Comparison of ENCODE assay signal across 10 cellular contexts in genomic region chr1:151944859-151945575, GRCh38. TPM values are rescaled to one million over a fixed set of nuclear protein-coding genes. Genes with fewer than 3 reads are reported as not detected.
A peak's percentile ranks its signal among the peaks of the same experiment; 100 is the strongest.
DNase-seq lines count a peak whose midpoint lies in the region; ATAC-seq and TF ChIP-seq lines count a peak whose summit lies in the region.
"Had no signal": no experiment of that assay in that cellular context is flagged by ENCODE, and none has a peak within 500 bp of the region (broad histone marks: within the 10 kb centered on the region; RNA-seq: fewer than 3 reads in every experiment).

No MANE protein-coding gene starts in this region.

- peak; percentile 6 for DNase-seq in Daoy (ENCODE audit: low read depth)
- DNase-seq in Peyer's patch = no peak
- DNase-seq in esophagus muscularis mucosa (ENCODE audit: extremely low spot score) = peak; percentile 55
- no peak for DNase-seq in gastrocnemius medialis
- no peak for DNase-seq in COR-L47 (lab: John Stamatoyannopoulos, UW)
- no peak for DNase-seq in dorsolateral prefrontal cortex
- DNase-seq in erythroblast (lab: John Stamatoyannopoulos, UW) = no peak

- no peaks in the 10 kb centered on the region for H3K9me3 ChIP-seq in Peyer's patch
- H3K9me3 ChIP-seq in esophagus muscularis mucosa = no peaks in the 10 kb centered on the region
- H3K9me3 ChIP-seq in gastrocnemius medialis = no peaks in the 10 kb centered on the region

- intact Hi-C loops in esophagus muscularis mucosa (cut with DNase I) (no loop called here), gastrocnemius medialis (cut with DNase I; ENCODE audit: low total_unique reads) (loop anchor here (5.0 kb wide), 1 partner anchor 47 kb away; the partner anchor contains the start of gene S100A10), dorsolateral prefrontal cortex (cut with DNase I) (no loop called here)

- in situ Hi-C loops in gastrocnemius medialis (cut with MboI; ENCODE audit: low sequenced_read_pairs in 4 of 4) = no loop called here

- TF ChIP-seq POLR2A in Peyer's patch (IDR thresholded peaks at IDR 0.05) = no peak
- no peak for TF ChIP-seq POLR2A in esophagus muscularis mucosa (IDR thresholded peaks at IDR 0.05; ENCODE audit: low read depth)
- no peak for TF ChIP-seq POLR2A in gastrocnemius medialis (IDR thresholded peaks at IDR 0.05)
- no peak for TF ChIP-seq POLR2A in erythroblast (IDR thresholded peaks at IDR 0.05; ENCODE audit: low read length)

- H3K36me3 ChIP-seq in Peyer's patch = no peaks in the 10 kb centered on the region
- no peaks in the 10 kb centered on the region for H3K36me3 ChIP-seq in esophagus muscularis mucosa
- H3K36me3 ChIP-seq in gastrocnemius medialis = no peaks in the 10 kb centered on the region
- H3K36me3 ChIP-seq: cardiac muscle cell had no signal

- H3K27ac ChIP-seq in Peyer's patch = peak overlapping the region; percentile 7 to 71 (median 61)
- peak overlapping the region; percentile 74 to 84 (median 79) for H3K27ac ChIP-seq in esophagus muscularis mucosa (replicated peaks in 1 of 4)
- peak overlapping the region; percentile 47 to 70 (median 66) for H3K27ac ChIP-seq in gastrocnemius medialis
- H3K27ac ChIP-seq in dorsolateral prefrontal cortex = no peak overlapping the region
- H3K27ac ChIP-seq: cardiac muscle cell had no signal

- H3K27me3 ChIP-seq in Peyer's patch = no peaks in the 10 kb centered on the region
- no peaks in the 10 kb centered on the region for H3K27me3 ChIP-seq in esophagus muscularis mucosa
- peaks cover 0 to 2% (median 0%) of the 10 kb centered on the region in 3 donors for H3K27me3 ChIP-seq in gastrocnemius medialis
- H3K27me3 ChIP-seq in dorsolateral prefrontal cortex = peaks cover 0 to 8% (median 0%) of the 10 kb centered on the region in 45 donors
- H3K27me3 ChIP-seq: cardiac muscle cell had no signal

- H3K4me1 ChIP-seq in Peyer's patch (peaks cover 0 to 49% (median 5%) of the 10 kb centered on the region in 4 donors), esophagus muscularis mucosa (peaks cover 56 to 77% (median 71%) of the 10 kb centered on the region in 4 donors), gastrocnemius medialis (peaks cover 8 to 13% of the 10 kb centered on the region in 2 donors)

- TF ChIP-seq EP300 in esophagus muscularis mucosa (IDR thresholded peaks at IDR 0.05) = no peak

- no peak for ATAC-seq in gastrocnemius medialis
- ATAC-seq in GM21526 (IDR thresholded peaks at IDR 0.05; ENCODE audit: low FRiP score, unreplicated experiment) = no peak

- TF ChIP-seq CTCF in Peyer's patch (IDR thresholded peaks at IDR 0.05) (no peak), esophagus muscularis mucosa (IDR thresholded peaks at IDR 0.05) (no peak), gastrocnemius medialis (IDR thresholded peaks at IDR 0.05 in 4 of 5, conservative IDR thresholded peaks at IDR 0.05 in 1 of 5) (no peak), dorsolateral prefrontal cortex (IDR thresholded peaks at IDR 0.05 in 54 of 56, conservative IDR thresholded peaks at IDR 0.05 in 2 of 56; ENCODE audit: low read depth in 1 of 56, partially characterized antibody in 56 of 56) (no peak)

- no peak overlapping the region for H3K4me3 ChIP-seq in Peyer's patch
- peak overlapping the region in 1 of 4 donors; percentile 12 for H3K4me3 ChIP-seq in esophagus muscularis mucosa
- no peak overlapping the region for H3K4me3 ChIP-seq in gastrocnemius medialis
- H3K4me3 ChIP-seq in dorsolateral prefrontal cortex = no peak overlapping the region
- H3K4me3 ChIP-seq: cardiac muscle cell had no signal

- 60% methylated on average over 3 of the region's 3 CpGs for WGBS in esophagus muscularis mucosa

RNA-seq across cellular contexts. Expression of gene THEM4, which starts 35.7 kb away (rescaled TPM):
- total RNA-seq in Daoy (2014; rRNA removed; shearing (Covaris generic)) = 15.1 and 31.0 TPM in 2 replicates
- 10 to 100 TPM in 3 of 4 donors, 1 to 10 TPM in 1; 9.1 to 45.2 (median 14.6) TPM for total RNA-seq in Peyer's patch
- 10 to 100 TPM; 13.2 to 15.7 (median 14.3) TPM for total RNA-seq in esophagus muscularis mucosa
- total RNA-seq in gastrocnemius medialis = 10 to 100 TPM in 1 of 4 donors, 1 to 10 TPM in 3; 7.7 to 21.8 (median 9.6) TPM
- total RNA-seq in dorsolateral prefrontal cortex = 10 to 100 TPM; 13.3 to 34.9 (median 24.2) TPM
- total RNA-seq: G401 had no signal

RNA-seq across cellular contexts. Expression of gene S100A10, which starts 48.6 kb away (rescaled TPM):
- 68.5 and 77.3 TPM in 2 replicates for total RNA-seq in Daoy (2014; rRNA removed; shearing (Covaris generic))
- total RNA-seq in Peyer's patch = 100 to 1,000 TPM in 3 of 4 donors, 10 to 100 TPM in 1; 90.0 to 223 (median 154) TPM
- 100 to 1,000 TPM in 2 of 4 donors, 10 to 100 TPM in 2; 82.5 to 214 (median 105) TPM for total RNA-seq in esophagus muscularis mucosa
- 10 to 100 TPM in 3 of 4 donors, 1 to 10 TPM in 1; 6.4 to 60.3 (median 28.0) TPM for total RNA-seq in gastrocnemius medialis
- total RNA-seq in dorsolateral prefrontal cortex = 100 to 1,000 TPM in 2 of 120 experiments, 10 to 100 TPM in 118; 11.5 to 123 (median 26.9) TPM
- total RNA-seq: G401 had no signal

Comparison
In these comparisons a context has a peak if more than half of its experiments do, and no peak if none do; other contexts are left out.
1. DNase-seq: peak in Daoy (single experiment) and esophagus muscularis mucosa (single experiment); none in Peyer's patch (0 of 3), gastrocnemius medialis (0 of 2), COR-L47 (single experiment), dorsolateral prefrontal cortex (0 of 10) and erythroblast (0 of 2).
2. H3K27ac ChIP-seq: peak in Peyer's patch (4 of 4), esophagus muscularis mucosa (4 of 4) and gastrocnemius medialis (4 of 4); none in dorsolateral prefrontal cortex (0 of 59).